ENCODE assay signal across 8 cellular contexts in the genomic region with DNA sequence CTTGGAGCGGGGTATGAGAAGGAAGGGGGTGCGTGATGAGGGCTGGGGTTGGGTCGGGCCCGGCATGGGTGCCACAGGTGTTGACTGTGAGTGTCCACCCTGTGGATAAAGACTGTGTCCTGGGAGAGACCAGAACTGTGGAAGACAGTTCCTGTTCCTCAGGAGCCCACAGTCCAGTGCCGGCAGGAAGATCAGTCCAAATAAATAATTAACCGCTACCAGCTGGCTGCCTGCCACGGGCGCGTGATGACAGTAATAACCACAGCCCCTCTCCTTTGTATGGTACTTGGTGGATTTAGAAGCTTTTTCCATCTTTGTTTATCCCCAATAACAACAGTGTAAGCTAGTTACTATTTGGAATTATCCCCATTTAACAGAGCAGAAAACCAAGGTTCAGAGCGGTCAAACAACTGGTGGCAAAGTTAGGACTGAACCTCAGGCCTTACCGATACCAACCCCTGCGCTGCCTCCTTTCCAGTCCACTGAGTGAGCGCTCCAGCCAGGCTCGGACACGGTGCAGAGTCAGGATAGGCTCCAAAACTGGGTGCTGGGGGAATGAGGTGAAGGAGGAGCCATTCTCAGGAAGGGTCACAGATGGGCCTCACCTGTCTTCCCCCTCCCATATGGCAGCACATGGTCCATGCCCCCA. TPM values are rescaled to one million over a fixed set of nuclear protein-coding genes. Genes with fewer than 3 reads are reported as not detected.
DNase-seq lines count a peak whose midpoint lies in the region; ATAC-seq and TF ChIP-seq lines count a peak whose summit lies in the region.

No MANE protein-coding gene starts in this region.

- H3K27ac ChIP-seq in lung (ENCODE audit: low read depth in 1 of 2, low read length in 1 of 2) (peak overlapping the region; percentile 34 to 37), upper lobe of left lung (peak overlapping the region; percentile 95 to 98 (median 98))

- ATAC-seq in lung (ENCODE audit: insufficient read depth, low FRiP score) (no peak), upper lobe of left lung (ENCODE audit: low FRiP score in 2 of 2) (no peak), GM18861 (IDR thresholded peaks at IDR 0.05; ENCODE audit: unreplicated experiment) (no peak)

- H3K9me3 ChIP-seq in lung (ENCODE audit: control insufficient read depth in 2 of 2, insufficient read depth in 1 of 2, low read length in 1 of 2) (no peaks in the 10 kb centered on the region), upper lobe of left lung (no peaks in the 10 kb centered on the region)

- peak overlapping the region; percentile 19 for H3K4me3 Mint-ChIP-seq in chondrocyte (ENCODE audit: unreplicated experiment)

- peaks cover 61% of the 10 kb centered on the region for H3K4me1 Mint-ChIP-seq in chondrocyte (ENCODE audit: low read depth)

- H3K4me3 ChIP-seq in lung, result no peak overlapping the region
- peak overlapping the region in 1 of 4 donors; percentile 22 for H3K4me3 ChIP-seq in upper lobe of left lung

- H3K27ac Mint-ChIP-seq in chondrocyte (ENCODE audit: unreplicated experiment), result no peak overlapping the region

- DNase-seq in NCI-H748 (lab: John Stamatoyannopoulos, UW; ENCODE audit: unreplicated experiment), result peak; percentile 44
- no peak for DNase-seq in NCI-H748 treated with DMSO at 0.1 percent for 48 hours (lab: John Stamatoyannopoulos, UW)
- no peak for DNase-seq in chondrocyte (ENCODE audit: low spot score)
- no peak for DNase-seq in lung (ENCODE audit: low spot score)
- DNase-seq in upper lobe of left lung, result peak in 1 of 2 donors; percentile 82
- no peak for DNase-seq in activated gamma-delta T cell treated with Interleukin-2 at 50 U/mL for 16 hours
- no peak for DNase-seq in SW480 (ENCODE audit: low spot score)

- H3K36me3 ChIP-seq in lung (ENCODE audit: control insufficient read depth in 2 of 2, insufficient read depth in 2 of 2, low read length in 2 of 2) (no peaks in the 10 kb centered on the region), upper lobe of left lung (no peaks in the 10 kb centered on the region)

- 42 to 47% methylated on average over 15 of the region's 15 CpGs for WGBS in lung, 2 donors
- 46 to 60% methylated on average over 15 of the region's 15 CpGs for WGBS in upper lobe of left lung, 2 donors

- TF ChIP-seq POLR2A in upper lobe of left lung (IDR thresholded peaks at IDR 0.05), result no peak

- H3K27me3 Mint-ChIP-seq in chondrocyte (ENCODE audit: low read depth), result no peaks in the 10 kb centered on the region

- H3K36me3 Mint-ChIP-seq in chondrocyte (ENCODE audit: low read depth), result no peaks in the 10 kb centered on the region

- H3K27me3 ChIP-seq in lung (ENCODE audit: control insufficient read depth, insufficient read depth), result no peaks in the 10 kb centered on the region
- no peaks in the 10 kb centered on the region for H3K27me3 ChIP-seq in upper lobe of left lung

- TF ChIP-seq CTCF in chondrocyte (IDR thresholded peaks at IDR 0.05) (no peak), lung (IDR thresholded peaks at IDR 0.05; ENCODE audit: control extremely low read depth, extremely low read depth) (no peak), upper lobe of left lung (IDR thresholded peaks at IDR 0.05) (no peak)

- no peak for TF ChIP-seq EP300 in upper lobe of left lung (IDR thresholded peaks at IDR 0.05)

- H3K4me1 ChIP-seq in lung (ENCODE audit: control insufficient read depth in 2 of 2, insufficient read depth in 2 of 2, low read length in 2 of 2), result peaks cover 34 to 61% of the 10 kb centered on the region in 2 donors
- peaks cover 72 to 86% (median 77%) of the 10 kb centered on the region in 4 donors for H3K4me1 ChIP-seq in upper lobe of left lung

- no peaks in the 10 kb centered on the region for H3K9me3 Mint-ChIP-seq in chondrocyte (ENCODE audit: low read depth)

RNA-seq across cellular contexts. Expression of gene ZMIZ1, which starts 5.1 kb away (rescaled TPM):
- total RNA-seq in chondrocyte, result 46.2 to 74.6 TPM (median 48.7 TPM) in 3 replicates
- 10 to 100 TPM; 43.7 to 80.2 TPM for total RNA-seq in lung
- 10 to 100 TPM; 18.3 to 41.5 TPM for polyA plus RNA-seq in lung
- total RNA-seq in upper lobe of left lung, result 10 to 100 TPM; 51.0 to 99.2 (median 91.8) TPM
